ENCODE assay signal across 19 cellular contexts in the genomic region with DNA sequence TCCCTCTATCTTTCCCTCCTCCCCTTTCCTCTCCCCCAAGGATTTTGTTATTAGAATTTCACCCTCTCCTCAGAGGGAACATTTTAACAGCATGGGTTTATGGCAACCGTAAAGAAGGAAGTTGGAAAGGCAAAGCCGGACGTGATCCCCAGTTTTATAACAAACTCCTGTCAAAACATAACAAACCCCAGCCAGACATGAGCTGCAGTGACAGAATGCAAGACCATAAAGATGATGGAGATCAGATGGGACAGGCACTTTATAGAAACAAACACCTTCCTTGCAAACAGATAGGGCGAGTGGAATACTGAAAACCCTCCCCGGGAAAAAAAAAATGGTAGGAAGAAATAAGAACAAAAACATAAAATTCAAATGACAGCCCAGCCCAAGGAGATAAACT.
"Had no signal": no experiment of that assay in that cellular context is flagged by ENCODE, and none has a peak within 500 bp of the region (broad histone marks: within the 10 kb centered on the region; RNA-seq: fewer than 3 reads in every experiment).

No MANE protein-coding gene starts in this region.

- H3K9me3 ChIP-seq: sigmoid colon, upper lobe of right lung had no signal

- ATAC-seq: activated naive CD8-positive, alpha-beta T cell treated with anti-CD3 and anti-CD28 coated beads, Interleukin-2, amount 50 U/mL, for 24 hours; left ventricle myocardium superior; upper lobe of right lung had no signal

- H3K36me3 ChIP-seq: sigmoid colon, upper lobe of right lung had no signal

- H3K4me3 ChIP-seq: sigmoid colon, smooth muscle cell, upper lobe of right lung had no signal

- H3K27ac ChIP-seq: sigmoid colon, upper lobe of right lung had no signal

- H3K27me3 ChIP-seq: sigmoid colon, upper lobe of right lung had no signal

- DNase-seq: activated CD4-positive, alpha-beta memory T cell treated with anti-CD3 and anti-CD28 coated beads, Interleukin-2, amount 10 ng/mL, durations not matched to agents 7 days and 5 days; activated CD4-positive, alpha-beta T cell treated with anti-CD3 and anti-CD28 coated beads for 48 hours; activated effector memory CD4-positive, alpha-beta T cell treated with anti-CD3 and anti-CD28 coated beads, Interleukin-2, amount 50 U/mL, for 16 hours; activated naive CD4-positive, alpha-beta T cell treated with anti-CD3 and anti-CD28 coated beads, Interleukin-2, amount 50 U/mL, for 16 hours; activated naive CD8-positive, alpha-beta T cell treated with anti-CD3 and anti-CD28 coated beads, Interleukin-2, amount 50 U/mL, for 24 hours; anterior cingulate cortex; effector CD4-positive, alpha-beta T cell; foreskin melanocyte; hippocampal formation; kidney glomerular epithelial cell; left ventricle myocardium superior; mammary epithelial cell; nucleus accumbens; sigmoid colon; stimulated activated CD4-positive, alpha-beta T cell treated with anti-CD3 and anti-CD28 coated beads, Interleukin-15, amount 100 ng/mL, for 24 hours; stimulated activated CD4-positive, alpha-beta T cell treated with anti-CD3 and anti-CD28 coated beads, Interleukin-2, amount 100 ng/mL, for 48 hours; stimulated activated naive CD4-positive, alpha-beta T cell; upper lobe of right lung had no signal

- H3K4me2 ChIP-seq: smooth muscle cell had no signal

- H3K4me1 ChIP-seq: upper lobe of right lung had no signal
